Comparison of ENCODE assay signal across 9 cellular contexts in the genomic region with DNA sequence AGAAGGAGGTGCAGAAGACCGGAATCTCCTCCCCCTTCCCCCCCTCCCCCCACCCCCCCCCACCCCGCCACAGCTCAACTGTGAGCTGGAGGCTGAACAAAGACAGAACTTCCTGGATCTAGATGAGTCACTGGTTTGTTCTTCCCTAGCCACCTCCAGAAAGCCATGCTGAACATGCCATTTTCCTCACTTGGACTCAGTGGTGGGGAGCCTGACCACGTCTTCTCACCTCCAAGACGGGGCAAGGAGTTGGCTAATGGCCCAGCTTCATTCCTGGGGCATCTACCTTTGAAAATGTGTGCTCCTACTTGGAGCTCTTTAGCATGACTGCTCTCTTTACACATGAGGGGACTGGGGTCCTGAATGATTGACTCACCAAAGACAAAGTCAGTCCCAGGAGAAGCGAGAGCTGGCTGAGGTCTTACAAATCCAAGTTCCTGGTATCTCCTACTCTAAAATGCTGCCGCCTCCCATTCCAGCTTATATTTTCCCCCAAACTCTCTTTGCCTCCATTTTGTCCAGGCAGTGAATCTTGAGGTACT. TPM values are rescaled to one million over a fixed set of nuclear protein-coding genes. Genes with fewer than 3 reads are reported as not detected.
DNase-seq lines count a peak whose midpoint lies in the region; ATAC-seq and TF ChIP-seq lines count a peak whose summit lies in the region.
"Had no signal": no experiment of that assay in that cellular context is flagged by ENCODE, and none has a peak within 500 bp of the region (broad histone marks: within the 10 kb centered on the region; RNA-seq: fewer than 3 reads in every experiment).

No MANE protein-coding gene starts in this region.

- no peaks in the 10 kb centered on the region for H3K9me3 Mint-ChIP-seq in activated CD8-positive, alpha-beta memory T cell treated with anti-CD3 and anti-CD28 coated beads, Interleukin-2, amount 10 ng/mL, durations not matched to agents 7 days and 5 days (ENCODE audit: low read depth)
- H3K9me3 Mint-ChIP-seq: nephron had no signal

- H3K27ac Mint-ChIP-seq in activated CD8-positive, alpha-beta memory T cell treated with anti-CD3 and anti-CD28 coated beads, Interleukin-2, amount 10 ng/mL, durations not matched to agents 7 days and 5 days, result no peak overlapping the region
- H3K27ac Mint-ChIP-seq: nephron had no signal

- H3K4me1 ChIP-seq in mucosa of rectum (ENCODE audit: control insufficient read depth in 2 of 2, insufficient read depth in 2 of 2, low read length in 2 of 2), result peaks cover 11 to 18% of the 10 kb centered on the region in 2 donors

- ATAC-seq in GM21423 (IDR thresholded peaks at IDR 0.05; ENCODE audit: unreplicated experiment) (no peak), HG03280 (IDR thresholded peaks at IDR 0.05; ENCODE audit: unreplicated experiment) (no peak)
- no peak for ATAC-seq in activated CD8-positive, alpha-beta memory T cell treated with anti-CD3 and anti-CD28 coated beads, Interleukin-2, amount 10 ng/mL, durations not matched to agents 7 days and 5 days

- H3K4me3 ChIP-seq in MG63, result no peak overlapping the region
- H3K4me3 ChIP-seq in brain microvascular endothelial cell (ENCODE audit: low read depth, low read length), result no peak overlapping the region
- no peak overlapping the region for H3K4me3 ChIP-seq in mucosa of rectum (ENCODE audit: low read length in 2 of 2)

- no peaks in the 10 kb centered on the region for H3K9me3 ChIP-seq in MG63
- no peaks in the 10 kb centered on the region for H3K9me3 ChIP-seq in mucosa of rectum (ENCODE audit: control insufficient read depth in 2 of 2, low read length in 2 of 2)

- H3K36me3 ChIP-seq in MG63 (no peaks in the 10 kb centered on the region), brain microvascular endothelial cell (replicated peaks) (no peaks in the 10 kb centered on the region), mucosa of rectum (ENCODE audit: control insufficient read depth in 2 of 2, insufficient read depth in 2 of 2, low read length in 2 of 2) (no peaks in the 10 kb centered on the region)

- peaks cover 19% of the 10 kb centered on the region for H3K27me3 Mint-ChIP-seq in activated CD8-positive, alpha-beta memory T cell treated with anti-CD3 and anti-CD28 coated beads, Interleukin-2, amount 10 ng/mL, durations not matched to agents 7 days and 5 days

- no peak overlapping the region for H3K9ac ChIP-seq in mucosa of rectum (ENCODE audit: low read depth in 1 of 2, low read length in 2 of 2)

- peaks cover 4% of the 10 kb centered on the region for H3K4me1 Mint-ChIP-seq in activated CD8-positive, alpha-beta memory T cell treated with anti-CD3 and anti-CD28 coated beads, Interleukin-2, amount 10 ng/mL, durations not matched to agents 7 days and 5 days
- H3K4me1 Mint-ChIP-seq: nephron had no signal

- in situ Hi-C loops in brain microvascular endothelial cell (cut with HindIII; ENCODE audit: low pct_ligation_motif_present, low sequenced_read_pairs), result no loop called here

- no peaks in the 10 kb centered on the region for H3K27me3 ChIP-seq in MG63
- H3K27me3 ChIP-seq in brain microvascular endothelial cell (replicated peaks), result no peaks in the 10 kb centered on the region
- no peaks in the 10 kb centered on the region for H3K27me3 ChIP-seq in mucosa of rectum (ENCODE audit: control insufficient read depth in 2 of 2, insufficient read depth in 2 of 2, low read length in 2 of 2)

- CTCF ChIA-PET in activated CD8-positive, alpha-beta memory T cell treated with anti-CD3 and anti-CD28 coated beads, Interleukin-2, amount 10 ng/mL, durations not matched to agents 7 days and 5 days (lab: Charles Lee), result interaction anchor here (1.0 to 1.3 kb wide), 2 partner anchors 13 to 17 kb away, joined by 3 read pairs; no protein-coding TSS in a partner anchor

- H3K27ac ChIP-seq in brain microvascular endothelial cell, result peak overlapping the region; percentile 61
- H3K27ac ChIP-seq in mucosa of rectum (ENCODE audit: low read depth in 2 of 2, low read length in 2 of 2), result peak overlapping the region; percentile 56 to 66

- no peak overlapping the region for H3K4me3 Mint-ChIP-seq in activated CD8-positive, alpha-beta memory T cell treated with anti-CD3 and anti-CD28 coated beads, Interleukin-2, amount 10 ng/mL, durations not matched to agents 7 days and 5 days
- H3K4me3 Mint-ChIP-seq: nephron had no signal

- DNase-seq in ELR (ENCODE audit: low read depth) (peak; percentile 82), MG63 (peak; percentile 24), brain microvascular endothelial cell (peak; percentile 66), NCI-H345 treated with DMSO at 0.1 percent for 48 hours (lab: John Stamatoyannopoulos, UW; ENCODE audit: unreplicated experiment) (no peak)
- no peak for DNase-seq in activated CD8-positive, alpha-beta memory T cell treated with anti-CD3 and anti-CD28 coated beads, Interleukin-2, amount 10 ng/mL, durations not matched to agents 7 days and 5 days

- no peaks in the 10 kb centered on the region for H3K36me3 Mint-ChIP-seq in activated CD8-positive, alpha-beta memory T cell treated with anti-CD3 and anti-CD28 coated beads, Interleukin-2, amount 10 ng/mL, durations not matched to agents 7 days and 5 days

- no peak for TF ChIP-seq CTCF in brain microvascular endothelial cell (IDR thresholded peaks at IDR 0.05; ENCODE audit: low read depth, low read length, missing control alignments)

RNA-seq across cellular contexts. Expression of gene FZD5, which starts 22.6 kb away (rescaled TPM):
- total RNA-seq in MG63 (2014; rRNA removed; shearing (Covaris generic); ENCODE audit: low replicate concordance), result 0.27 and 0.56 TPM in 2 replicates
- under 1 TPM; 0.42 to 0.50 TPM for total RNA-seq in activated CD8-positive, alpha-beta memory T cell treated with anti-CD3 and anti-CD28 coated beads, Interleukin-2, amount 10 ng/mL, durations not matched to agents 7 days and 5 days

Comparison
In these comparisons a context has a peak if more than half of its experiments do, and no peak if none do; other contexts are left out.
1. DNase-seq: peak in ELR (single experiment), MG63 (single experiment) and brain microvascular endothelial cell (single experiment); none in NCI-H345 treated with DMSO at 0.1 percent for 48 hours (single experiment) and activated CD8-positive, alpha-beta memory T cell treated with anti-CD3 and anti-CD28 coated beads, Interleukin-2, amount 10 ng/mL, durations not matched to agents 7 days and 5 days (single experiment).